ENCODE assay signal across 1 cellular context in the genomic region with DNA sequence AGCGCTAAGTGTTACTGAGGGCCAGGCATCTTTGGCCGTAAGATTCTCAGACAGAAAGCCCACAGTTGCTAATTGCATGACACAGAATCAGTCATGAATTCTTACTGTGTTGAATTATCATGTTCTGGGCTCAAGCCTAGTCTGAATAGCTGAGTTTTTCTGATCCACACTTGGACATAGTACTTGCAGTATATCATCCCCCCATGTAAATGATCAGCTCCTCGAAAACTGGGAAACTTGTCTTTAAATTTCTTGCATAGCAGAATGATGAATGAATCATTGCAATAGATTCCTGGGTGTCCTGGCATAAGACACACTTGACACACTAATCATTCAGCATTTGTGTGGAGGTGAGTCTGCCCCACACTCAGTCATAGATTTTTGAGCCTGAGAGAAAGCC.
TF ChIP-seq lines count a peak whose summit lies in the region.

No MANE protein-coding gene starts in this region.

TF ChIP-seq in WTC11, 78 proteins besides CTCF, POLR2A, EP300 and RAD21 (continued from another document):
- TF ChIP-seq USF1 (CRISPR knock-in tag; IDR thresholded peaks at IDR 0.05) (no peak), SMAD4 (CRISPR knock-in tag; IDR thresholded peaks at IDR 0.05) (no peak), ZNF423 (CRISPR knock-in tag; IDR thresholded peaks at IDR 0.05) (no peak), ZNF317 (CRISPR knock-in tag; IDR thresholded peaks at IDR 0.05; ENCODE audit: borderline replicate concordance, low read depth) (no peak), SOX15 (CRISPR knock-in tag; IDR thresholded peaks at IDR 0.05) (no peak), ATF1 (CRISPR knock-in tag; IDR thresholded peaks at IDR 0.05) (no peak), TEAD4 (CRISPR knock-in tag; IDR thresholded peaks at IDR 0.05) (no peak), TEAD1 (CRISPR knock-in tag; IDR thresholded peaks at IDR 0.05) (no peak), IRF2 (CRISPR knock-in tag; IDR thresholded peaks at IDR 0.05; ENCODE audit: borderline replicate concordance, low read depth) (no peak)
- TF ChIP-seq, protein P1, sequence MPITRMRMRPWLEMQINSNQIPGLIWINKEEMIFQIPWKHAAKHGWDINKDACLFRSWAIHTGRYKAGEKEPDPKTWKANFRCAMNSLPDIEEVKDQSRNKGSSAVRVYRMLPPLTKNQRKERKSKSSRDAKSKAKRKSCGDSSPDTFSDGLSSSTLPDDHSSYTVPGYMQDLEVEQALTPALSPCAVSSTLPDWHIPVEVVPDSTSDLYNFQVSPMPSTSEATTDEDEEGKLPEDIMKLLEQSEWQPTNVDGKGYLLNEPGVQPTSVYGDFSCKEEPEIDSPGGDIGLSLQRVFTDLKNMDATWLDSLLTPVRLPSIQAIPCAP (CRISPR knock-in tag; IDR thresholded peaks at IDR 0.05): no peak
- TF ChIP-seq, protein P2, sequence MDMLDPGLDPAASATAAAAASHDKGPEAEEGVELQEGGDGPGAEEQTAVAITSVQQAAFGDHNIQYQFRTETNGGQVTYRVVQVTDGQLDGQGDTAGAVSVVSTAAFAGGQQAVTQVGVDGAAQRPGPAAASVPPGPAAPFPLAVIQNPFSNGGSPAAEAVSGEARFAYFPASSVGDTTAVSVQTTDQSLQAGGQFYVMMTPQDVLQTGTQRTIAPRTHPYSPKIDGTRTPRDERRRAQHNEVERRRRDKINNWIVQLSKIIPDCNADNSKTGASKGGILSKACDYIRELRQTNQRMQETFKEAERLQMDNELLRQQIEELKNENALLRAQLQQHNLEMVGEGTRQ (CRISPR knock-in tag; IDR thresholded peaks at IDR 0.05): no peak
- TF ChIP-seq, protein P3, sequence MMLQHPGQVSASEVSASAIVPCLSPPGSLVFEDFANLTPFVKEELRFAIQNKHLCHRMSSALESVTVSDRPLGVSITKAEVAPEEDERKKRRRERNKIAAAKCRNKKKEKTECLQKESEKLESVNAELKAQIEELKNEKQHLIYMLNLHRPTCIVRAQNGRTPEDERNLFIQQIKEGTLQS (CRISPR knock-in tag; conservative IDR thresholded peaks at IDR 0.05): no peak
- TF ChIP-seq, protein P4, sequence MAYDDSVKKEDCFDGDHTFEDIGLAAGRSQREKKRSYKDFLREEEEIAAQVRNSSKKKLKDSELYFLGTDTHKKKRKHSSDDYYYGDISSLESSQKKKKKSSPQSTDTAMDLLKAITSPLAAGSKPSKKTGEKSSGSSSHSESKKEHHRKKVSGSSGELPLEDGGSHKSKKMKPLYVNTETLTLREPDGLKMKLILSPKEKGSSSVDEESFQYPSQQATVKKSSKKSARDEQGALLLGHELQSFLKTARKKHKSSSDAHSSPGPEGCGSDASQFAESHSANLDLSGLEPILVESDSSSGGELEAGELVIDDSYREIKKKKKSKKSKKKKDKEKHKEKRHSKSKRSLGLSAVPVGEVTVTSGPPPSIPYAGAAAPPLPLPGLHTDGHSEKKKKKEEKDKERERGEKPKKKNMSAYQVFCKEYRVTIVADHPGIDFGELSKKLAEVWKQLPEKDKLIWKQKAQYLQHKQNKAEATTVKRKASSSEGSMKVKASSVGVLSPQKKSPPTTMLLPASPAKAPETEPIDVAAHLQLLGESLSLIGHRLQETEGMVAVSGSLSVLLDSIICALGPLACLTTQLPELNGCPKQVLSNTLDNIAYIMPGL (CRISPR knock-in tag; IDR thresholded peaks at IDR 0.05): no peak
- TF ChIP-seq, protein P5, sequence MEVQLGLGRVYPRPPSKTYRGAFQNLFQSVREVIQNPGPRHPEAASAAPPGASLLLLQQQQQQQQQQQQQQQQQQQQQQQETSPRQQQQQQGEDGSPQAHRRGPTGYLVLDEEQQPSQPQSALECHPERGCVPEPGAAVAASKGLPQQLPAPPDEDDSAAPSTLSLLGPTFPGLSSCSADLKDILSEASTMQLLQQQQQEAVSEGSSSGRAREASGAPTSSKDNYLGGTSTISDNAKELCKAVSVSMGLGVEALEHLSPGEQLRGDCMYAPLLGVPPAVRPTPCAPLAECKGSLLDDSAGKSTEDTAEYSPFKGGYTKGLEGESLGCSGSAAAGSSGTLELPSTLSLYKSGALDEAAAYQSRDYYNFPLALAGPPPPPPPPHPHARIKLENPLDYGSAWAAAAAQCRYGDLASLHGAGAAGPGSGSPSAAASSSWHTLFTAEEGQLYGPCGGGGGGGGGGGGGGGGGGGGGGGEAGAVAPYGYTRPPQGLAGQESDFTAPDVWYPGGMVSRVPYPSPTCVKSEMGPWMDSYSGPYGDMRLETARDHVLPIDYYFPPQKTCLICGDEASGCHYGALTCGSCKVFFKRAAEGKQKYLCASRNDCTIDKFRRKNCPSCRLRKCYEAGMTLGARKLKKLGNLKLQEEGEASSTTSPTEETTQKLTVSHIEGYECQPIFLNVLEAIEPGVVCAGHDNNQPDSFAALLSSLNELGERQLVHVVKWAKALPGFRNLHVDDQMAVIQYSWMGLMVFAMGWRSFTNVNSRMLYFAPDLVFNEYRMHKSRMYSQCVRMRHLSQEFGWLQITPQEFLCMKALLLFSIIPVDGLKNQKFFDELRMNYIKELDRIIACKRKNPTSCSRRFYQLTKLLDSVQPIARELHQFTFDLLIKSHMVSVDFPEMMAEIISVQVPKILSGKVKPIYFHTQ (CRISPR knock-in tag; IDR thresholded peaks at IDR 0.05): no peak
